ENCODE assay signal across 8 cellular contexts in the genomic region with DNA sequence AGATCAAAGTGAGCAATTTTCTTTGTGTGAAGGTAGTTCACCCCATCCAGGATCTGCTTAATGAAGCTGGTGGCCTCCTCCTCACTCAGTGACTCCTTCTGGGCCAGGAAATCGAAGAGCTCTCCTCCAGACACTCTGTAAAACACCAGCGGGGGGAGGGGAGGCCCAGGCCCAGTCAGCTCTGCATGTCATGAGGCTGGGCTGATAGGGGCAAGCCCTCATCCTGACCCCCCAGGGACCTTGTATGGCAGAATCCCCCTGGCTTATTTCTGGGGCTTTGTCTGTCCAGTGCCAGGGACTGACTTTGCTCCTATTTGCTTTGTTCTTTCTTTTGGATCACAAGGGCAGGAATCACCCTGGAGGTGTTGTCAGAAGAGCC.
DNase-seq lines count a peak whose midpoint lies in the region; ATAC-seq and TF ChIP-seq lines count a peak whose summit lies in the region.

No MANE protein-coding gene starts in this region.

- H3F3A ChIP-seq in Loucy (ENCODE audit: low read depth) = no peaks in the 10 kb centered on the region
- H3F3A ChIP-seq in GM23248 (ENCODE audit: insufficient read depth) = peaks cover 21% of the 10 kb centered on the region

- H3K4me3 ChIP-seq in Loucy (ENCODE audit: low read length, poor library complexity, severe bottlenecking) (no peak overlapping the region), GM23248 (no peak overlapping the region), HAP-1 (no peak overlapping the region)

- H2AFZ ChIP-seq in Loucy (ENCODE audit: low read length) (peak overlapping the region; percentile 44), GM23248 (no peak overlapping the region)

- DNase-seq in activated naive CD4-positive, alpha-beta T cell treated with anti-CD3 and anti-CD28 coated beads, Interleukin-2, amount 50 U/mL, for 72 hours (ENCODE audit: low spot score in 2 of 2) = peak in 1 of 2 donors; percentile 36
- peak; percentile 39 for DNase-seq in stimulated activated CD4-positive, alpha-beta T cell treated with anti-CD3 and anti-CD28 coated beads, Interleukin-2, amount 100 ng/mL, for 4 hours (ENCODE audit: low read depth)
- DNase-seq in SKM-1 (lab: John Stamatoyannopoulos, UW; ENCODE audit: unreplicated experiment) (no peak), foreskin melanocyte (no peak), GM23248 (no peak), HAP-1 (ENCODE audit: low spot score in 2 of 2) (no peak)

- H3K9me3 ChIP-seq in Loucy (ENCODE audit: insufficient read depth, low read depth, low read length) = no peaks in the 10 kb centered on the region
- H3K9me3 ChIP-seq in GM23248 (ENCODE audit: low read depth) = no peaks in the 10 kb centered on the region
- H3K9me3 ChIP-seq in HAP-1 = no peaks in the 10 kb centered on the region

- no peaks in the 10 kb centered on the region for H3K79me2 ChIP-seq in Loucy (ENCODE audit: insufficient read depth, low read length)
- H3K79me2 ChIP-seq in GM23248 (ENCODE audit: insufficient read depth) = no peaks in the 10 kb centered on the region

- H3K27ac ChIP-seq in GM23248 = no peak overlapping the region

- WGBS in GM23248 (ENCODE audit: low coverage in 1 of 2, low lambda C conversion rate in 2 of 2, missing lambda C conversion rate in 2 of 2), 2 experiments = 50 to 75% methylated on average over 2 of the region's 2 CpGs

- ATAC-seq in GM19438 (IDR thresholded peaks at IDR 0.05; ENCODE audit: low read depth, unreplicated experiment) = peak; percentile 29
- ATAC-seq in activated naive CD4-positive, alpha-beta T cell treated with anti-CD3 and anti-CD28 coated beads, Interleukin-2, amount 50 U/mL, for 72 hours = peak; percentile 45 to 47

- no peak for TF ChIP-seq CTCF in Loucy (conservative IDR thresholded peaks at IDR 0.05; ENCODE audit: low read length)

- H3K4me1 ChIP-seq in Loucy (ENCODE audit: insufficient read depth, low read length, poor library complexity, severe bottlenecking) (peaks cover 34% of the 10 kb centered on the region), GM23248 (ENCODE audit: insufficient read depth) (peaks cover 27% of the 10 kb centered on the region), HAP-1 (peaks cover 36% of the 10 kb centered on the region)

- peak overlapping the region; percentile 49 for H3K4me2 ChIP-seq in Loucy (ENCODE audit: low read depth, low read length, poor library complexity, severe bottlenecking)
- no peak overlapping the region for H3K4me2 ChIP-seq in GM23248 (ENCODE audit: unreplicated experiment)

- H3K9ac ChIP-seq in Loucy (ENCODE audit: low read depth, low read length, poor library complexity, severe bottlenecking) (no peak overlapping the region), GM23248 (no peak overlapping the region)

- no peaks in the 10 kb centered on the region for H4K20me1 ChIP-seq in Loucy (ENCODE audit: insufficient read depth, low read length, poor library complexity, severe bottlenecking)
- H4K20me1 ChIP-seq in GM23248 (ENCODE audit: insufficient read depth) = no peaks in the 10 kb centered on the region

- H3K9me2 ChIP-seq in Loucy (replicated peaks; ENCODE audit: low read depth, low read length) (no peaks in the 10 kb centered on the region), GM23248 (ENCODE audit: insufficient read depth) (no peaks in the 10 kb centered on the region)

- in situ Hi-C loops in GM23248 (cut with MboI) = no loop called here
- in situ Hi-C loops in HAP-1 (cut with MboI; ENCODE audit: low sequenced_read_pairs) = no loop called here

- no peaks in the 10 kb centered on the region for H3K27me3 ChIP-seq in Loucy (ENCODE audit: insufficient read depth, low read length, poor library complexity, severe bottlenecking)
- no peaks in the 10 kb centered on the region for H3K27me3 ChIP-seq in GM23248 (replicated peaks; ENCODE audit: insufficient read depth)
- H3K27me3 ChIP-seq in HAP-1 (ENCODE audit: low read depth) = no peaks in the 10 kb centered on the region

- H3K9me3 Mint-ChIP-seq in activated naive CD4-positive, alpha-beta T cell treated with anti-CD3 and anti-CD28 coated beads, Interleukin-2, amount 50 U/mL, for 72 hours = no peaks in the 10 kb centered on the region

- H3K36me3 Mint-ChIP-seq in activated naive CD4-positive, alpha-beta T cell treated with anti-CD3 and anti-CD28 coated beads, Interleukin-2, amount 50 U/mL, for 72 hours = no peaks in the 10 kb centered on the region

- H3K36me3 ChIP-seq in Loucy (ENCODE audit: insufficient read depth, low read length) = no peaks in the 10 kb centered on the region
- H3K36me3 ChIP-seq in GM23248 (ENCODE audit: low read depth) = no peaks in the 10 kb centered on the region
- no peaks in the 10 kb centered on the region for H3K36me3 ChIP-seq in HAP-1 (replicated peaks)

- peak overlapping the region; percentile 86 to 98 for H3K27ac Mint-ChIP-seq in activated naive CD4-positive, alpha-beta T cell treated with anti-CD3 and anti-CD28 coated beads, Interleukin-2, amount 50 U/mL, for 72 hours
